Comparison of ENCODE assay signal across 8 cellular contexts in genomic region chr9:33719581-33720374, GRCh38.
DNase-seq lines count a peak whose midpoint lies in the region; ATAC-seq and TF ChIP-seq lines count a peak whose summit lies in the region.

No MANE protein-coding gene starts in this region.

- peaks cover 0 to 4% (median 0%) of the 10 kb centered on the region in 3 donors for H3K36me3 Mint-ChIP-seq in CD8-positive, alpha-beta memory T cell

- no peaks in the 10 kb centered on the region for H3K4me1 ChIP-seq in CD8-positive, alpha-beta memory T cell (ENCODE audit: insufficient read depth, low read length)
- H3K4me1 ChIP-seq in Peyer's patch = peaks cover 0 to 3% (median 0%) of the 10 kb centered on the region in 4 donors
- H3K4me1 ChIP-seq in right lobe of liver = peaks cover 0 to 3% (median 0%) of the 10 kb centered on the region in 4 donors
- peaks cover 0 to 14% (median 2%) of the 10 kb centered on the region in 4 donors for H3K4me1 ChIP-seq in upper lobe of left lung

- POLR2A ChIA-PET in CD8-positive, alpha-beta memory T cell (lab: Charles Lee) = no interaction called here
- POLR2A ChIA-PET in HEK293T (lab: Yijun Ruan, JAX) = interaction anchor here (1.9 kb wide), 1 partner anchor 91 kb away, joined by 4 read pairs; no protein-coding TSS in a partner anchor

- no peaks in the 10 kb centered on the region for H3K9me3 ChIP-seq in CD8-positive, alpha-beta memory T cell (ENCODE audit: low read length)
- H3K9me3 ChIP-seq in Peyer's patch (no peaks in the 10 kb centered on the region), right lobe of liver (no peaks in the 10 kb centered on the region), upper lobe of left lung (no peaks in the 10 kb centered on the region)

- peaks cover 0 to 10% (median 7%) of the 10 kb centered on the region in 3 donors for H3K4me1 Mint-ChIP-seq in CD8-positive, alpha-beta memory T cell

- intact Hi-C loops in right lobe of liver (cut with DNase I) = loop anchor here in 1 of 2 donors (5.0 kb wide), 1 partner anchor 97 kb away; no protein-coding TSS in a partner anchor

- peak overlapping the region in 2 of 7 donors; percentile 42 to 65 for H3K4me3 Mint-ChIP-seq in CD8-positive, alpha-beta memory T cell

- peaks cover 0 to 4% (median 0%) of the 10 kb centered on the region in 5 donors for H3K9me3 Mint-ChIP-seq in CD8-positive, alpha-beta memory T cell

- H3K27ac ChIP-seq in CD8-positive, alpha-beta memory T cell (ENCODE audit: low read depth, low read length) = no peak overlapping the region
- H3K27ac ChIP-seq in Peyer's patch (no peak overlapping the region), right lobe of liver (no peak overlapping the region), upper lobe of left lung (no peak overlapping the region)

- TF ChIP-seq EP300 in upper lobe of left lung (IDR thresholded peaks at IDR 0.05) = no peak

- peaks cover 7 to 14% of the 10 kb centered on the region in 2 donors for H3K27me3 Mint-ChIP-seq in CD8-positive, alpha-beta memory T cell

- in situ Hi-C loops in astrocyte of the cerebellum (cut with HindIII; ENCODE audit: low sequenced_read_pairs) = no loop called here

- no peaks in the 10 kb centered on the region for H3K27me3 ChIP-seq in CD8-positive, alpha-beta memory T cell (ENCODE audit: insufficient read depth, low read length, poor library complexity, severe bottlenecking)
- H3K27me3 ChIP-seq in Peyer's patch (no peaks in the 10 kb centered on the region), right lobe of liver (no peaks in the 10 kb centered on the region), upper lobe of left lung (no peaks in the 10 kb centered on the region)

- DNase-seq in CD8-positive, alpha-beta memory T cell = peak in 3 of 5 donors; percentile 7 to 51 (median 22)
- peak; percentile 37 for DNase-seq in HEK293T (ENCODE audit: extremely low spot score)
- peak in 2 of 3 donors; percentile 52 to 53 for DNase-seq in Peyer's patch
- DNase-seq in astrocyte of the cerebellum (ENCODE audit: low read depth) = no peak
- peak in 1 of 3 donors; percentile 30 for DNase-seq in right lobe of liver
- peak; percentile 35 to 68 for DNase-seq in upper lobe of left lung
- no peak for DNase-seq in DMS114 treated with DMSO at 0.1 percent for 48 hours (lab: John Stamatoyannopoulos, UW; ENCODE audit: unreplicated experiment)

- 20% methylated on average over 5 of the region's 19 CpGs for WGBS in right lobe of liver (ENCODE audit: insufficient coverage, low coverage, low lambda C conversion rate, missing lambda C conversion rate)
- WGBS in upper lobe of left lung, 2 donors = 52 to 62% methylated on average over 14 to 18 of the region's 19 CpGs

- H3K27ac Mint-ChIP-seq in CD8-positive, alpha-beta memory T cell = no peak overlapping the region

- CTCF ChIA-PET in CD8-positive, alpha-beta memory T cell (lab: Charles Lee) = interaction anchor here (1.4 to 8.9 kb wide), 2 partner anchors 10 to 95 kb away, joined by 3 to 120 read pairs; no protein-coding TSS in a partner anchor
- CTCF ChIA-PET in HEK293T (lab: Yijun Ruan, JAX) = interaction anchor here (0.6 to 3.1 kb wide), 6 partner anchors 85 to 124 kb away, joined by 3 to 37 read pairs (median 6); no protein-coding TSS in a partner anchor

- ATAC-seq in right lobe of liver = peak; percentile 53 to 70 (median 62)
- ATAC-seq in upper lobe of left lung (ENCODE audit: low FRiP score in 2 of 2) = peak; percentile 42 to 71
- no peak for ATAC-seq in HG03571 (IDR thresholded peaks at IDR 0.05; ENCODE audit: unreplicated experiment)

- H3K4me3 ChIP-seq in CD8-positive, alpha-beta memory T cell (ENCODE audit: low read length) = no peak overlapping the region
- no peak overlapping the region for H3K4me3 ChIP-seq in Peyer's patch
- no peak overlapping the region for H3K4me3 ChIP-seq in astrocyte of the cerebellum (ENCODE audit: low read depth, low read length)
- no peak overlapping the region for H3K4me3 ChIP-seq in right lobe of liver
- no peak overlapping the region for H3K4me3 ChIP-seq in upper lobe of left lung

- no peaks in the 10 kb centered on the region for H3K36me3 ChIP-seq in CD8-positive, alpha-beta memory T cell (ENCODE audit: insufficient read depth, low read length)
- no peaks in the 10 kb centered on the region for H3K36me3 ChIP-seq in Peyer's patch
- H3K36me3 ChIP-seq in right lobe of liver = no peaks in the 10 kb centered on the region
- H3K36me3 ChIP-seq in upper lobe of left lung = no peaks in the 10 kb centered on the region

- TF ChIP-seq POLR2A in Peyer's patch (IDR thresholded peaks at IDR 0.05) (no peak), right lobe of liver (IDR thresholded peaks at IDR 0.05) (no peak), upper lobe of left lung (IDR thresholded peaks at IDR 0.05) (no peak)

- peak in 5 of 6 experiments; percentile 18 to 47 (median 41) for TF ChIP-seq CTCF in Peyer's patch (IDR thresholded peaks at IDR 0.05)
- peak; percentile 58 for TF ChIP-seq CTCF in astrocyte of the cerebellum (IDR thresholded peaks at IDR 0.05; ENCODE audit: low read depth, low read length, missing control alignments)
- TF ChIP-seq CTCF in right lobe of liver (IDR thresholded peaks at IDR 0.05) = peak; percentile 39 to 60 (median 46)
- peak in 5 of 6 experiments; percentile 34 to 50 (median 39) for TF ChIP-seq CTCF in upper lobe of left lung (IDR thresholded peaks at IDR 0.05)

TF ChIP-seq in HEK293T, 16 proteins besides CTCF, POLR2A, EP300 and RAD21:
- TF ChIP-seq CTBP1 (IDR thresholded peaks at IDR 0.05; ENCODE audit: borderline replicate concordance) = no peak
- TF ChIP-seq L3MBTL2 (conservative IDR thresholded peaks at IDR 0.05) = 0 out of 2 replicates have a peak, but pooled peaks have one; percentile 34

Comparison
In these comparisons a context has a peak if more than half of its experiments do, and no peak if none do; other contexts are left out.
1. DNase-seq: peak in CD8-positive, alpha-beta memory T cell (3 of 5), HEK293T (single experiment), Peyer's patch (2 of 3) and upper lobe of left lung (2 of 2); none in astrocyte of the cerebellum (single experiment) and DMS114 treated with DMSO at 0.1 percent for 48 hours (single experiment).
2. Peak in every context shown above with its lines, with median percentiles within 50 percentile points of each other: CTCF ChIP-seq.